37 cellular contexts compared by ENCODE assay signal in the genomic region with DNA sequence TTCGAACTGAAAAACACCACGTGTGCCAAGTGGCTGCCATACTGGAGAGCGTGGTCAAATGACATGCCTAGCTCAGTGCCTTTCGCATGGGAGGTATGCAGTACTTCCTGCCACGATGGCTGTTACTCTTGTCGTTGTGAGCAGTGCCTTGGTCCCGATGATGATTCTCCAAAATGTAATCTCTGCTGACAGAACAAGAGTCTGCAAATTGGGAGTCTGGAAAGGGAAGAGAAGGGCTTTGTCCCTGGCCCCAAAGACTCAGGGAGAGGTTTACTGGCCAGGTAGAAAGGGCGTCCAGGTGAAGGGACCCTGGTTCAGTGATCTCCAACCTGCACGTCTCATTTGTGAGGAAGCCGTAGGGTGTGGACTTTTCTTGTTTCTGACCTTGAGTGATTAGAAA.
"Had no signal": no experiment of that assay in that cellular context is flagged by ENCODE, and none has a peak within 500 bp of the region (broad histone marks: within the 10 kb centered on the region; RNA-seq: fewer than 3 reads in every experiment).

No MANE protein-coding gene starts in this region.

- H3K36me3 Mint-ChIP-seq: brain had no signal

- ATAC-seq: activated CD8-positive, alpha-beta memory T cell treated with anti-CD3 and anti-CD28 coated beads, Interleukin-2, amount 10 ng/mL, durations not matched to agents 7 days and 5 days; activated CD8-positive, alpha-beta T cell treated with anti-CD3 and anti-CD28 coated beads, Interleukin-2, amount 10 ng/mL, durations not matched to agents 7 days and 5 days; activated naive CD8-positive, alpha-beta T cell treated with anti-CD3 and anti-CD28 coated beads, Interleukin-2, amount 50 U/mL, for 24 hours had no signal

- H3K27ac ChIP-seq: ascending aorta, cardiac muscle cell, VCaP had no signal

- H3K4me3 ChIP-seq: ascending aorta, cardiac muscle cell had no signal

- DNase-seq: activated B cell treated with CpG ODN at 0.5 μM for 24 hours; activated CD4-positive, alpha-beta memory T cell treated with anti-CD3 and anti-CD28 coated beads, Interleukin-2, amount 10 ng/mL, durations not matched to agents 7 days and 5 days; activated CD4-positive, alpha-beta T cell treated with anti-CD3 and anti-CD28 coated beads for 4 hours; activated CD4-positive, alpha-beta T cell treated with anti-CD3 and anti-CD28 coated beads, Interleukin-2, amount 10 ng/mL, durations not matched to agents 24 days and 14 days; activated CD4-positive, alpha-beta T cell treated with anti-CD3 and anti-CD28 coated beads, Interleukin-2, amount 50 U/mL, for 48 hours; activated CD4-positive, CD25-positive, alpha-beta regulatory T cell treated with anti-CD3 and anti-CD28 coated beads, Interleukin-2, amount 50 U/mL, for 72 hours; activated CD8-positive, alpha-beta memory T cell treated with anti-CD3 and anti-CD28 coated beads for 24 hours; activated CD8-positive, alpha-beta memory T cell treated with anti-CD3 and anti-CD28 coated beads, Interleukin-2, amount 10 ng/mL, durations not matched to agents 7 days and 5 days; activated CD8-positive, alpha-beta memory T cell treated with anti-CD3 and anti-CD28 coated beads, Interleukin-2, amount 50 U/mL, for 48 hours; activated CD8-positive, alpha-beta T cell treated with anti-CD3 and anti-CD28 coated beads, Interleukin-2, amount 10 ng/mL, durations not matched to agents 7 days and 5 days; activated effector memory CD4-positive, alpha-beta T cell treated with Interleukin-2 at 50 U/mL for 16 hours; activated gamma-delta T cell; activated naive CD4-positive, alpha-beta T cell treated with anti-CD3 and anti-CD28 coated beads, Interleukin-2, amount 10 ng/mL, durations not matched to agents 7 days and 5 days; activated naive CD4-positive, alpha-beta T cell treated with Interleukin-2 at 50 U/mL for 16 hours; activated naive CD8-positive, alpha-beta T cell treated with anti-CD3 and anti-CD28 coated beads, Interleukin-2, amount 10 ng/mL, durations not matched to agents 7 days and 5 days; activated naive CD8-positive, alpha-beta T cell treated with anti-CD3 and anti-CD28 coated beads, Interleukin-2, amount 50 U/mL, for 24 hours; activated T-cell treated with anti-CD3 and anti-CD28 coated beads, Interleukin-2, amount 50 U/mL, for 24 hours; activated T-cell treated with anti-CD3 and anti-CD28 coated beads, Interleukin-2, amount 50 U/mL, for 48 hours; amygdala; anterior cingulate cortex; caudate nucleus; cerebellar nuclear complex; T-helper 1 cell; T-helper 2 cell; T-helper 9 cell had no signal

- H3K4me3 Mint-ChIP-seq: activated B cell treated with CpG ODN at 0.5 μM for 24 hours; activated CD4-positive, alpha-beta memory T cell treated with anti-CD3 and anti-CD28 coated beads, Interleukin-2, amount 10 ng/mL, durations not matched to agents 7 days and 5 days; activated CD4-positive, alpha-beta T cell treated with anti-CD3 and anti-CD28 coated beads, Interleukin-2, amount 10 ng/mL, durations not matched to agents 24 days and 14 days; activated CD8-positive, alpha-beta memory T cell treated with anti-CD3 and anti-CD28 coated beads, Interleukin-2, amount 10 ng/mL, durations not matched to agents 7 days and 5 days; activated CD8-positive, alpha-beta T cell treated with anti-CD3 and anti-CD28 coated beads, Interleukin-2, amount 10 ng/mL, durations not matched to agents 7 days and 5 days; activated naive CD4-positive, alpha-beta T cell treated with anti-CD3 and anti-CD28 coated beads, Interleukin-2, amount 10 ng/mL, durations not matched to agents 7 days and 5 days; activated naive CD4-positive, alpha-beta T cell treated with anti-CD3 and anti-CD28 coated beads, Interleukin-2, amount 50 U/mL, for 24 hours; activated naive CD8-positive, alpha-beta T cell; activated naive CD8-positive, alpha-beta T cell treated with anti-CD3 and anti-CD28 coated beads, Interleukin-2, amount 10 ng/mL, durations not matched to agents 7 days and 5 days; activated naive CD8-positive, alpha-beta T cell treated with anti-CD3 and anti-CD28 coated beads, Interleukin-2, amount 50 U/mL, for 24 hours; activated T-cell treated with anti-CD3 and anti-CD28 coated beads, Interleukin-2, amount 50 U/mL, for 24 hours; brain; central memory CD8-positive, alpha-beta T cell; T-helper 1 cell treated with Interleukin-12 subunit alpha and Interleukin-12 subunit beta and Interleukin-4 antibody, amounts not matched to agents 30 μg/mL and 1 μg/mL, for 36 hours; T-helper 2 cell treated with Interferon-gamma antibody and Interleukin-4, amounts not matched to agents 5 μg/mL and 100 μg/mL, for 36 hours had no signal

- H3K36me3 ChIP-seq: cardiac muscle cell had no signal

- H3K9me3 ChIP-seq: ascending aorta had no signal

- FAIRE-seq: bronchial epithelial cell, TTC549 had no signal

- H3K27me3 Mint-ChIP-seq: activated B cell treated with CpG ODN at 0.5 μM for 24 hours; activated CD4-positive, alpha-beta memory T cell treated with anti-CD3 and anti-CD28 coated beads, Interleukin-2, amount 10 ng/mL, durations not matched to agents 7 days and 5 days; activated CD4-positive, alpha-beta T cell treated with anti-CD3 and anti-CD28 coated beads, Interleukin-2, amount 10 ng/mL, durations not matched to agents 24 days and 14 days; activated CD8-positive, alpha-beta memory T cell treated with anti-CD3 and anti-CD28 coated beads, Interleukin-2, amount 10 ng/mL, durations not matched to agents 7 days and 5 days; activated naive CD4-positive, alpha-beta T cell treated with anti-CD3 and anti-CD28 coated beads, Interleukin-2, amount 10 ng/mL, durations not matched to agents 7 days and 5 days; activated naive CD4-positive, alpha-beta T cell treated with anti-CD3 and anti-CD28 coated beads, Interleukin-2, amount 50 U/mL, for 24 hours; activated naive CD8-positive, alpha-beta T cell; activated naive CD8-positive, alpha-beta T cell treated with anti-CD3 and anti-CD28 coated beads, Interleukin-2, amount 10 ng/mL, durations not matched to agents 7 days and 5 days; activated naive CD8-positive, alpha-beta T cell treated with anti-CD3 and anti-CD28 coated beads, Interleukin-2, amount 50 U/mL, for 24 hours; activated T-cell treated with anti-CD3 and anti-CD28 coated beads, Interleukin-2, amount 50 U/mL, for 24 hours; brain; central memory CD8-positive, alpha-beta T cell had no signal

- H3K4me1 Mint-ChIP-seq: activated B cell treated with CpG ODN at 0.5 μM for 24 hours; activated CD4-positive, alpha-beta memory T cell treated with anti-CD3 and anti-CD28 coated beads, Interleukin-2, amount 10 ng/mL, durations not matched to agents 7 days and 5 days; activated CD4-positive, alpha-beta T cell treated with anti-CD3 and anti-CD28 coated beads, Interleukin-2, amount 10 ng/mL, durations not matched to agents 24 days and 14 days; activated CD8-positive, alpha-beta memory T cell treated with anti-CD3 and anti-CD28 coated beads, Interleukin-2, amount 10 ng/mL, durations not matched to agents 7 days and 5 days; activated naive CD4-positive, alpha-beta T cell treated with anti-CD3 and anti-CD28 coated beads, Interleukin-2, amount 10 ng/mL, durations not matched to agents 7 days and 5 days; activated naive CD4-positive, alpha-beta T cell treated with anti-CD3 and anti-CD28 coated beads, Interleukin-2, amount 50 U/mL, for 24 hours; activated naive CD8-positive, alpha-beta T cell treated with anti-CD3 and anti-CD28 coated beads, Interleukin-2, amount 10 ng/mL, durations not matched to agents 7 days and 5 days; activated naive CD8-positive, alpha-beta T cell treated with anti-CD3 and anti-CD28 coated beads, Interleukin-2, amount 50 U/mL, for 24 hours; brain; central memory CD8-positive, alpha-beta T cell had no signal

- H3K4me1 ChIP-seq: ascending aorta had no signal

- H3K27ac Mint-ChIP-seq: activated B cell treated with CpG ODN at 0.5 μM for 24 hours; activated CD4-positive, alpha-beta memory T cell treated with anti-CD3 and anti-CD28 coated beads, Interleukin-2, amount 10 ng/mL, durations not matched to agents 7 days and 5 days; activated CD4-positive, alpha-beta T cell treated with anti-CD3 and anti-CD28 coated beads, Interleukin-2, amount 10 ng/mL, durations not matched to agents 24 days and 14 days; activated CD8-positive, alpha-beta memory T cell treated with anti-CD3 and anti-CD28 coated beads, Interleukin-2, amount 10 ng/mL, durations not matched to agents 7 days and 5 days; activated CD8-positive, alpha-beta T cell treated with anti-CD3 and anti-CD28 coated beads, Interleukin-2, amount 10 ng/mL, durations not matched to agents 7 days and 5 days; activated naive CD4-positive, alpha-beta T cell treated with anti-CD3 and anti-CD28 coated beads, Interleukin-2, amount 10 ng/mL, durations not matched to agents 7 days and 5 days; activated naive CD4-positive, alpha-beta T cell treated with anti-CD3 and anti-CD28 coated beads, Interleukin-2, amount 50 U/mL, for 24 hours; activated naive CD8-positive, alpha-beta T cell; activated naive CD8-positive, alpha-beta T cell treated with anti-CD3 and anti-CD28 coated beads, Interleukin-2, amount 10 ng/mL, durations not matched to agents 7 days and 5 days; activated naive CD8-positive, alpha-beta T cell treated with anti-CD3 and anti-CD28 coated beads, Interleukin-2, amount 50 U/mL, for 24 hours; activated T-cell treated with anti-CD3 and anti-CD28 coated beads, Interleukin-2, amount 50 U/mL, for 24 hours; activated T-helper 2 cell treated with anti-CD3 and anti-CD28 coated beads, Interferon-gamma antibody, Interleukin-2, Interleukin-4, amounts not matched to agents 10 μg/mL and 5 μg/mL and 100 μg/mL, durations not matched to agents 14 hours and 24 hours and 36 hours; brain; T-helper 1 cell treated with Interleukin-12 subunit alpha and Interleukin-12 subunit beta and Interleukin-4 antibody, amounts not matched to agents 30 μg/mL and 1 μg/mL, for 36 hours; T-helper 2 cell treated with Interferon-gamma antibody and Interleukin-4, amounts not matched to agents 5 μg/mL and 100 μg/mL, for 36 hours had no signal

- H3K9me3 Mint-ChIP-seq: activated B cell treated with CpG ODN at 0.5 μM for 24 hours; activated CD4-positive, alpha-beta memory T cell treated with anti-CD3 and anti-CD28 coated beads, Interleukin-2, amount 10 ng/mL, durations not matched to agents 7 days and 5 days; activated CD4-positive, alpha-beta T cell treated with anti-CD3 and anti-CD28 coated beads, Interleukin-2, amount 10 ng/mL, durations not matched to agents 24 days and 14 days; activated naive CD4-positive, alpha-beta T cell treated with anti-CD3 and anti-CD28 coated beads, Interleukin-2, amount 50 U/mL, for 24 hours; activated naive CD8-positive, alpha-beta T cell treated with anti-CD3 and anti-CD28 coated beads, Interleukin-2, amount 50 U/mL, for 24 hours; activated T-cell treated with anti-CD3 and anti-CD28 coated beads, Interleukin-2, amount 50 U/mL, for 24 hours; activated T-helper 2 cell treated with anti-CD3 and anti-CD28 coated beads, Interferon-gamma antibody, Interleukin-2, Interleukin-4, amounts not matched to agents 10 μg/mL and 5 μg/mL and 100 μg/mL, durations not matched to agents 14 hours and 24 hours and 36 hours; central memory CD8-positive, alpha-beta T cell; T-helper 1 cell treated with Interleukin-12 subunit alpha and Interleukin-12 subunit beta and Interleukin-4 antibody, amounts not matched to agents 30 μg/mL and 1 μg/mL, for 36 hours; T-helper 2 cell treated with Interferon-gamma antibody and Interleukin-4, amounts not matched to agents 5 μg/mL and 100 μg/mL, for 36 hours had no signal

- H3K27me3 ChIP-seq: ascending aorta, cardiac muscle cell had no signal
